25 cellular contexts compared by ENCODE assay signal in the genomic region with DNA sequence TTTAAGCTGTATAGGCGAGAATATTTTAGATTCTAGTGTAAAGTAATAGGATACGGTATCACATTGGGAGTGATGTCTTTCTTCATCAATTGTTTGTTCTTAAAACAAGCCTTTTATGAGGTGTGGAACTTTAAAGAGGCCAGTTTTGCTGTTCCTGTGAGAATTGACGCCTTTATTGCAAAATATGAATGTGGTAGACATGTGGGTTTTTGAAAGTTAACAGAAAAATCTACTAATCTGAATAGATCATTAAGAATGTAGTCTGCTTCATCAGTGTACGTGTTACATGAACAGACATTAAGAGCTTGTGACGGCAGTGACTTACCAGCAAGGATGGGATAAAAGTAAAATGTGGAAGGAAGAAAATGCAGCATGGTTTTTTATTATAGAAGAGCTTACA.
"Had no signal": no experiment of that assay in that cellular context is flagged by ENCODE, and none has a peak within 500 bp of the region (broad histone marks: within the 10 kb centered on the region; RNA-seq: fewer than 3 reads in every experiment).

No MANE protein-coding gene starts in this region.

- H3K27ac Mint-ChIP-seq: activated CD8-positive, alpha-beta T cell treated with anti-CD3 and anti-CD28 coated beads for 36 hours; activated naive CD4-positive, alpha-beta T cell treated with anti-CD3 and anti-CD28 coated beads, Interleukin-2, amount 10 ng/mL, durations not matched to agents 7 days and 5 days; activated T-cell treated with anti-CD3 and anti-CD28 coated beads, Interleukin-2, amount 50 U/mL, for 72 hours; activated T-helper 2 cell treated with anti-CD3 and anti-CD28 coated beads, Interferon-gamma antibody, Interleukin-2, Interleukin-4, amounts not matched to agents 10 μg/mL and 5 μg/mL and 100 μg/mL, durations not matched to agents 14 hours and 24 hours and 36 hours; T-cell had no signal

- H3K27ac ChIP-seq: SK-N-MC, WERI-Rb-1 had no signal

- H3K4me3 Mint-ChIP-seq: activated CD8-positive, alpha-beta T cell treated with anti-CD3 and anti-CD28 coated beads for 36 hours; activated naive CD4-positive, alpha-beta T cell treated with anti-CD3 and anti-CD28 coated beads, Interleukin-2, amount 10 ng/mL, durations not matched to agents 7 days and 5 days; activated T-cell treated with anti-CD3 and anti-CD28 coated beads, Interleukin-2, amount 50 U/mL, for 72 hours; T-cell had no signal

- H3K36me3 Mint-ChIP-seq: activated naive CD4-positive, alpha-beta T cell treated with anti-CD3 and anti-CD28 coated beads, Interleukin-2, amount 10 ng/mL, durations not matched to agents 7 days and 5 days; T-cell had no signal

- H3K4me3 ChIP-seq: SK-N-MC had no signal

- H3K36me3 ChIP-seq: WERI-Rb-1 had no signal

- H3K4me1 Mint-ChIP-seq: activated naive CD4-positive, alpha-beta T cell treated with anti-CD3 and anti-CD28 coated beads, Interleukin-2, amount 10 ng/mL, durations not matched to agents 7 days and 5 days; T-cell had no signal

- DNase-seq: activated CD4-positive, alpha-beta T cell treated with anti-CD3 and anti-CD28 coated beads for 4 hours; activated CD8-positive, alpha-beta memory T cell treated with anti-CD3 and anti-CD28 coated beads, Interleukin-2, amount 50 U/mL, for 4 hours; activated CD8-positive, alpha-beta T cell treated with anti-CD3 and anti-CD28 coated beads for 36 hours; activated gamma-delta T cell treated with Interleukin-2 at 50 U/mL for 16 hours; activated naive CD4-positive, alpha-beta T cell treated with anti-CD3 and anti-CD28 coated beads, Interleukin-2, amount 10 ng/mL, durations not matched to agents 7 days and 5 days; activated T-cell treated with anti-CD3 and anti-CD28 coated beads, Interleukin-2, amount 50 U/mL, for 72 hours; aorta; central memory CD4-positive, alpha-beta T cell; KBM-7; NCI-H1048; NCI-H1930; NCI-H2171; NCI-H345; NCI-H510A; NCI-H526 treated with DMSO at 0.1 percent for 48 hours; NCI-H82; RPMI8226; T-cell; T-helper 2 cell; T1000; WERI-Rb-1 had no signal

- ATAC-seq: activated CD8-positive, alpha-beta T cell treated with anti-CD3 and anti-CD28 coated beads for 36 hours; activated T-cell treated with anti-CD3 and anti-CD28 coated beads, Interleukin-2, amount 50 U/mL, for 72 hours; Panc1; Right ventricle myocardium inferior; T-cell had no signal
